ENCODE assay signal across 2 cellular contexts in genomic region chr3:183489455-183490210, GRCh38.
TF ChIP-seq lines count a peak whose summit lies in the region.

No MANE protein-coding gene starts in this region.

TF ChIP-seq in A549, 52 proteins besides CTCF, POLR2A, EP300 and RAD21 (continued from another document):
- TF ChIP-seq HMGXB4 (CRISPR knock-in tag; IDR thresholded peaks at IDR 0.05; ENCODE audit: borderline replicate concordance): no peak

TF ChIP-seq in GM23338, 12 proteins besides CTCF, POLR2A, EP300 and RAD21 (continued from another document):
- TF ChIP-seq REST (IDR thresholded peaks at IDR 0.05; ENCODE audit: unreplicated experiment) (no peak), JUNB (IDR thresholded peaks at IDR 0.05; ENCODE audit: unreplicated experiment) (no peak), EZH2 (IDR thresholded peaks at IDR 0.05; ENCODE audit: low read depth, unreplicated experiment) (no peak), CREB1 (CRISPR knock-in tag; IDR thresholded peaks at IDR 0.05; ENCODE audit: low read depth) (no peak), STAT1 (IDR thresholded peaks at IDR 0.05; ENCODE audit: unreplicated experiment) (no peak), ZNF331 (CRISPR knock-in tag; IDR thresholded peaks at IDR 0.05; ENCODE audit: low read depth) (no peak)
